Comparison of ENCODE assay signal across 1 cellular context in genomic region chr1:65254320-65255087, GRCh38.
TF ChIP-seq lines count a peak whose summit lies in the region.

No MANE protein-coding gene starts in this region.

TF ChIP-seq in K562, 482 proteins besides CTCF, POLR2A, EP300 and RAD21 (continued from another document and continues in another):
- no peak for TF ChIP-seq ZC3H4 (CRISPR knock-in tag; IDR thresholded peaks at IDR 0.05; ENCODE audit: borderline replicate concordance)
- no peak for TF ChIP-seq U2AF2 (optimal IDR thresholded peaks at IDR 0.05; ENCODE audit: low read depth, low read length)
- 0 out of 2 replicates have a peak, but pooled peaks have one; percentile 32 for TF ChIP-seq NR4A1 (CRISPR knock-in tag; IDR thresholded peaks at IDR 0.05)
- no peak for TF ChIP-seq NR4A1 (tag; IDR thresholded peaks at IDR 0.05)
- no peak for TF ChIP-seq CHCHD3 (CRISPR knock-in tag; IDR thresholded peaks at IDR 0.05)
- TF ChIP-seq ZZZ3 (IDR thresholded peaks at IDR 0.05) = no peak
- TF ChIP-seq DLX4 (CRISPR knock-in tag; IDR thresholded peaks at IDR 0.05) = no peak
- no peak for TF ChIP-seq SAFB2 (IDR thresholded peaks at IDR 0.05; ENCODE audit: borderline replicate concordance, low read depth, low read length, severe bottlenecking)
- TF ChIP-seq NFE2 (IDR thresholded peaks at IDR 0.05; ENCODE audit: low read depth) = no peak
- no peak for TF ChIP-seq CBX2 (IDR thresholded peaks at IDR 0.05; ENCODE audit: insufficient read depth, low read length, poor library complexity, severe bottlenecking)
- no peak for TF ChIP-seq TFAM (CRISPR knock-in tag; conservative IDR thresholded peaks at IDR 0.05)
- no peak for TF ChIP-seq ZNF780A (CRISPR knock-in tag; IDR thresholded peaks at IDR 0.05)
- TF ChIP-seq, protein P1, sequence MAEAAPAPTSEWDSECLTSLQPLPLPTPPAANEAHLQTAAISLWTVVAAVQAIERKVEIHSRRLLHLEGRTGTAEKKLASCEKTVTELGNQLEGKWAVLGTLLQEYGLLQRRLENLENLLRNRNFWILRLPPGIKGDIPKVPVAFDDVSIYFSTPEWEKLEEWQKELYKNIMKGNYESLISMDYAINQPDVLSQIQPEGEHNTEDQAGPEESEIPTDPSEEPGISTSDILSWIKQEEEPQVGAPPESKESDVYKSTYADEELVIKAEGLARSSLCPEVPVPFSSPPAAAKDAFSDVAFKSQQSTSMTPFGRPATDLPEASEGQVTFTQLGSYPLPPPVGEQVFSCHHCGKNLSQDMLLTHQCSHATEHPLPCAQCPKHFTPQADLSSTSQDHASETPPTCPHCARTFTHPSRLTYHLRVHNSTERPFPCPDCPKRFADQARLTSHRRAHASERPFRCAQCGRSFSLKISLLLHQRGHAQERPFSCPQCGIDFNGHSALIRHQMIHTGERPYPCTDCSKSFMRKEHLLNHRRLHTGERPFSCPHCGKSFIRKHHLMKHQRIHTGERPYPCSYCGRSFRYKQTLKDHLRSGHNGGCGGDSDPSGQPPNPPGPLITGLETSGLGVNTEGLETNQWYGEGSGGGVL (CRISPR knock-in tag; IDR thresholded peaks at IDR 0.05) = no peak
- TF ChIP-seq, protein P2, sequence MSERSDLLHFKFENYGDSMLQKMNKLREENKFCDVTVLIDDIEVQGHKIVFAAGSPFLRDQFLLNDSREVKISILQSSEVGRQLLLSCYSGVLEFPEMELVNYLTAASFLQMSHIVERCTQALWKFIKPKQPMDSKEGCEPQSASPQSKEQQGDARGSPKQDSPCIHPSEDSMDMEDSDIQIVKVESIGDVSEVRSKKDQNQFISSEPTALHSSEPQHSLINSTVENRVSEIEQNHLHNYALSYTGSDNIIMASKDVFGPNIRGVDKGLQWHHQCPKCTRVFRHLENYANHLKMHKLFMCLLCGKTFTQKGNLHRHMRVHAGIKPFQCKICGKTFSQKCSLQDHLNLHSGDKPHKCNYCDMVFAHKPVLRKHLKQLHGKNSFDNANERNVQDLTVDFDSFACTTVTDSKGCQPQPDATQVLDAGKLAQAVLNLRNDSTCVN (CRISPR knock-in tag; IDR thresholded peaks at IDR 0.05) = no peak
- TF ChIP-seq, protein P3, sequence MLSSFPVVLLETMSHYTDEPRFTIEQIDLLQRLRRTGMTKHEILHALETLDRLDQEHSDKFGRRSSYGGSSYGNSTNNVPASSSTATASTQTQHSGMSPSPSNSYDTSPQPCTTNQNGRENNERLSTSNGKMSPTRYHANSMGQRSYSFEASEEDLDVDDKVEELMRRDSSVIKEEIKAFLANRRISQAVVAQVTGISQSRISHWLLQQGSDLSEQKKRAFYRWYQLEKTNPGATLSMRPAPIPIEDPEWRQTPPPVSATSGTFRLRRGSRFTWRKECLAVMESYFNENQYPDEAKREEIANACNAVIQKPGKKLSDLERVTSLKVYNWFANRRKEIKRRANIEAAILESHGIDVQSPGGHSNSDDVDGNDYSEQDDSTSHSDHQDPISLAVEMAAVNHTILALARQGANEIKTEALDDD (IDR thresholded peaks at IDR 0.05) = no peak
- 0 out of 2 replicates have a peak, but pooled peaks have one; percentile 27 for TF ChIP-seq ZEB2 (IDR thresholded peaks at IDR 0.05)
- TF ChIP-seq HINFP (tag; conservative IDR thresholded peaks at IDR 0.05; ENCODE audit: low read depth) = no peak
- TF ChIP-seq ZSCAN29 (IDR thresholded peaks at IDR 0.05) = no peak
- TF ChIP-seq ATF1 (CRISPR knock-in tag; IDR thresholded peaks at IDR 0.05) = no peak
- TF ChIP-seq ATF1 (tag; IDR thresholded peaks at IDR 0.05) = no peak
- TF ChIP-seq NEUROD1 (IDR thresholded peaks at IDR 0.05; ENCODE audit: borderline replicate concordance, low read depth, low read length, partially characterized antibody) = no peak
- TF ChIP-seq OTX1 (CRISPR knock-in tag; IDR thresholded peaks at IDR 0.05) = no peak
- 0 out of 2 replicates have a peak, but pooled peaks have one; percentile 52 for TF ChIP-seq ZNF589 (CRISPR knock-in tag; IDR thresholded peaks at IDR 0.05; ENCODE audit: low read depth)
- TF ChIP-seq ZNF395 (CRISPR knock-in tag; IDR thresholded peaks at IDR 0.05) = no peak
- TF ChIP-seq, protein P4, sequence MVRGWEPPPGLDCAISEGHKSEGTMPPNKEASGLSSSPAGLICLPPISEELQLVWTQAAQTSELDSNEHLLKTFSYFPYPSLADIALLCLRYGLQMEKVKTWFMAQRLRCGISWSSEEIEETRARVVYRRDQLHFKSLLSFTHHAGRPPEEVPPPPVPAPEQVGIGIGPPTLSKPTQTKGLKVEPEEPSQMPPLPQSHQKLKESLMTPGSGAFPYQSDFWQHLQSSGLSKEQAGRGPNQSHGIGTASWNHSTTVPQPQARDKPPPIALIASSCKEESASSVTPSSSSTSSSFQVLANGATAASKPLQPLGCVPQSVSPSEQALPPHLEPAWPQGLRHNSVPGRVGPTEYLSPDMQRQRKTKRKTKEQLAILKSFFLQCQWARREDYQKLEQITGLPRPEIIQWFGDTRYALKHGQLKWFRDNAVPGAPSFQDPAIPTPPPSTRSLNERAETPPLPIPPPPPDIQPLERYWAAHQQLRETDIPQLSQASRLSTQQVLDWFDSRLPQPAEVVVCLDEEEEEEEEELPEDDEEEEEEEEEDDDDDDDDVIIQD (CRISPR knock-in tag; IDR thresholded peaks at IDR 0.05) = no peak
- TF ChIP-seq TAF1 (IDR thresholded peaks at IDR 0.05; ENCODE audit: control insufficient read depth, extremely low read depth, insufficient read depth, low read length, severe bottlenecking) = peak; percentile 64
- TF ChIP-seq, protein P5, sequence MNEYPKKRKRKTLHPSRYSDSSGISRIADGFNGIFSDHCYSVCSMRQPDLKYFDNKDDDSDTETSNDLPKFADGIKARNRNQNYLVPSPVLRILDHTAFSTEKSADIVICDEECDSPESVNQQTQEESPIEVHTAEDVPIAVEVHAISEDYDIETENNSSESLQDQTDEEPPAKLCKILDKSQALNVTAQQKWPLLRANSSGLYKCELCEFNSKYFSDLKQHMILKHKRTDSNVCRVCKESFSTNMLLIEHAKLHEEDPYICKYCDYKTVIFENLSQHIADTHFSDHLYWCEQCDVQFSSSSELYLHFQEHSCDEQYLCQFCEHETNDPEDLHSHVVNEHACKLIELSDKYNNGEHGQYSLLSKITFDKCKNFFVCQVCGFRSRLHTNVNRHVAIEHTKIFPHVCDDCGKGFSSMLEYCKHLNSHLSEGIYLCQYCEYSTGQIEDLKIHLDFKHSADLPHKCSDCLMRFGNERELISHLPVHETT (CRISPR knock-in tag; conservative IDR thresholded peaks at IDR 0.05 in 1 of 2, IDR thresholded peaks at IDR 0.05 in 1 of 2) = peak in 1 of 2 experiments; percentile 94; a peak in 2 of 4 replicates
- no peak for TF ChIP-seq ZFPM2 (CRISPR knock-in tag; IDR thresholded peaks at IDR 0.05)
- peak; percentile 54; the same call in 1 of the 2 replicates for TF ChIP-seq HNRNPL (IDR thresholded peaks at IDR 0.05; ENCODE audit: low read depth, low read length)
- no peak for TF ChIP-seq POU5F1 (IDR thresholded peaks at IDR 0.05; ENCODE audit: borderline replicate concordance, low read depth, low read length, partially characterized antibody)
- TF ChIP-seq USF1 (CRISPR knock-in tag; IDR thresholded peaks at IDR 0.05) = no peak
- TF ChIP-seq ZBTB8A (IDR thresholded peaks at IDR 0.05; ENCODE audit: partially characterized antibody) = no peak
- peak; percentile 64 for TF ChIP-seq GABPB1 (CRISPR knock-in tag; IDR thresholded peaks at IDR 0.05)
- TF ChIP-seq ARID4B (CRISPR knock-in tag; IDR thresholded peaks at IDR 0.05) = peak; percentile 77
- TF ChIP-seq NR0B1 (IDR thresholded peaks at IDR 0.05; ENCODE audit: partially characterized antibody) = no peak
- TF ChIP-seq DACH1 (IDR thresholded peaks at IDR 0.05; ENCODE audit: partially characterized antibody) = no peak
- no peak for TF ChIP-seq PCBP2 (IDR thresholded peaks at IDR 0.05; ENCODE audit: low read depth, low read length, poor library complexity, severe bottlenecking)
- no peak for TF ChIP-seq BRD9 (IDR thresholded peaks at IDR 0.05; ENCODE audit: low read depth, partially characterized antibody)
- TF ChIP-seq RCOR1 (IDR thresholded peaks at IDR 0.05; ENCODE audit: borderline replicate concordance in 1 of 2, low read depth in 2 of 2, low read length in 2 of 2) = no peak
- no peak for TF ChIP-seq ZNF274 (IDR thresholded peaks at IDR 0.05; ENCODE audit: borderline replicate concordance, low read depth, low read length)
